ENCODE assay signal across 24 cellular contexts in the genomic region with DNA sequence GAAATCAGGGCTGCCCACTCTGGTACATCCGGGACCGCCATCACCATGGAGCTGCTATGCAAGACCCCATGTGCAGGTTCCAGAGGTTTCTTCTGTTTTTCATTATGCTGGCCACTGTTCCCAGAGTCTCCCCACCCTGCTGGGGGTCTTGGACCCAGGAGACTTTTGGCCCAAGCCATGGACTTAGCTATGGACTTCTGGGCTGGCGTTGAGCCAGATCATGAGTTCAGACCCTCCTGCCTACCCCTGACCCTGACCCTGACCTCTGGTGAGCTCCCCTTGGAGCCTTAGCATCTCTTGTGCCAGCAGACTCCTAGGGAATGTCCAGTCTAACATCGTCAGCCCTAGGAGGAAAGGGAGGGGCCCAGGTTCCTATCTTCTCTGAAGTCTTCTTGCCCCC. TPM values are rescaled to one million over a fixed set of nuclear protein-coding genes. Genes with fewer than 3 reads are reported as not detected.
DNase-seq lines count a peak whose midpoint lies in the region; ATAC-seq, FAIRE-seq and TF ChIP-seq lines count a peak whose summit lies in the region.
"Had no signal": no experiment of that assay in that cellular context is flagged by ENCODE, and none has a peak within 500 bp of the region (broad histone marks: within the 10 kb centered on the region; RNA-seq: fewer than 3 reads in every experiment).

No MANE protein-coding gene starts in this region.

- H3K27me3 ChIP-seq in liver (ENCODE audit: control insufficient read depth in 4 of 4, insufficient read depth in 4 of 4, low read length in 3 of 4) (no peaks in the 10 kb centered on the region), HepG2 (ENCODE audit: control insufficient read depth in 1 of 2, insufficient read depth in 2 of 2, low read length in 2 of 2) (no peaks in the 10 kb centered on the region), mesenchymal stem cell (ENCODE audit: control insufficient read depth in 1 of 2, insufficient read depth in 1 of 2, low read length in 2 of 2) (no peaks in the 10 kb centered on the region)
- H3K27me3 ChIP-seq: BLaER1 had no signal

- H3K9me3 Mint-ChIP-seq in effector memory CD8-positive, alpha-beta T cell: no peaks in the 10 kb centered on the region

- H2AFZ ChIP-seq in HepG2 (ENCODE audit: low read length): no peak overlapping the region
- H2AFZ ChIP-seq in mesenchymal stem cell (ENCODE audit: low read depth, low read length): no peak overlapping the region

- no peaks in the 10 kb centered on the region for H4K20me1 ChIP-seq in HepG2 (ENCODE audit: insufficient read depth, low read length)
- H4K20me1 ChIP-seq: BLaER1 had no signal

- no peak overlapping the region for H3K27ac Mint-ChIP-seq in effector memory CD8-positive, alpha-beta T cell
- H3K27ac Mint-ChIP-seq: CD4-positive, CD25-positive, alpha-beta regulatory T cell had no signal

- no peak overlapping the region for H2BK15ac ChIP-seq in mesenchymal stem cell (ENCODE audit: low read depth, poor library complexity, severe bottlenecking)

- POLR2A ChIA-PET in HepG2 (lab: Yijun Ruan, JAX): no interaction called here

- WGBS in liver: 85% methylated on average over 4 of the region's 4 CpGs
- no CpG with 5 or more reads among the region's 4 CpGs for WGBS in HepG2 (ENCODE audit: low lambda C conversion rate)
- 92% methylated on average over 4 of the region's 4 CpGs for WGBS in mesenchymal stem cell

- TF ChIP-seq CTCF in liver (IDR thresholded peaks at IDR 0.05; ENCODE audit: low read depth, low read length, missing input control) (no peak), HepG2 (CRISPR knock-in tag; IDR thresholded peaks at IDR 0.05) (no peak)

- H2BK5ac ChIP-seq in mesenchymal stem cell (ENCODE audit: low read depth, low read length, poor library complexity, severe bottlenecking): no peak overlapping the region

- no peaks in the 10 kb centered on the region for H3K79me1 ChIP-seq in mesenchymal stem cell (replicated peaks; ENCODE audit: low read length, poor library complexity, severe bottlenecking)

- TF ChIP-seq EP300 in HepG2 (IDR thresholded peaks at IDR 0.05; ENCODE audit: low read depth in 2 of 2, low read length in 2 of 2): no peak
- TF ChIP-seq EP300 in HepG2 (CRISPR knock-in tag; IDR thresholded peaks at IDR 0.05; ENCODE audit: borderline replicate concordance): no peak

- H2AK5ac ChIP-seq in mesenchymal stem cell (ENCODE audit: low read length, severe bottlenecking): peak overlapping the region; percentile 33

- peaks cover 11 to 30% (median 21%) of the 10 kb centered on the region in 4 donors for H3K4me1 ChIP-seq in liver (ENCODE audit: control insufficient read depth in 4 of 4, insufficient read depth in 4 of 4, low read length in 3 of 4)
- peaks cover 82% of the 10 kb centered on the region for H3K4me1 ChIP-seq in HepG2 (ENCODE audit: insufficient read depth, low read length)
- H3K4me1 ChIP-seq in mesenchymal stem cell (ENCODE audit: control insufficient read depth, insufficient read depth, low read depth, low read length): peaks cover 29% of the 10 kb centered on the region

- H3K27ac ChIP-seq in liver (ENCODE audit: low read depth in 1 of 2, low read length in 2 of 2) (peak overlapping the region; percentile 67 to 81), HepG2 (ENCODE audit: extremely low read length, insufficient read depth, low read length) (no peak overlapping the region), mesenchymal stem cell (ENCODE audit: low read length, poor library complexity, severe bottlenecking) (no peak overlapping the region), substantia nigra (ENCODE audit: low read depth, low read length, poor library complexity, severe bottlenecking) (peak overlapping the region; percentile 38)
- H3K27ac ChIP-seq: BLaER1, KMS-11 had no signal

- H3K23ac ChIP-seq in mesenchymal stem cell (ENCODE audit: low read length in 2 of 2): no peak overlapping the region

- H3K36me3 Mint-ChIP-seq in effector memory CD8-positive, alpha-beta T cell (ENCODE audit: insufficient read depth): peaks cover 2% of the 10 kb centered on the region
- H3K36me3 Mint-ChIP-seq: CD4-positive, CD25-positive, alpha-beta regulatory T cell had no signal

- H3K79me2 ChIP-seq in HepG2 (ENCODE audit: insufficient read depth, low read length): no peaks in the 10 kb centered on the region

- no peak overlapping the region for H3K4me3 Mint-ChIP-seq in effector memory CD8-positive, alpha-beta T cell
- H3K4me3 Mint-ChIP-seq: CD4-positive, CD25-positive, alpha-beta regulatory T cell had no signal

- FAIRE-seq in HepG2 (lab: Jason Lieb, UNC): no peak
- FAIRE-seq: GM19239, H1 had no signal

- ATAC-seq in HepG2 (no peak), sciatic nerve (no peak)
- no peak for ATAC-seq in effector memory CD8-positive, alpha-beta T cell (replicated peaks)

- no peak overlapping the region for H3K4me3 ChIP-seq in liver (ENCODE audit: low read depth in 1 of 3, low read length in 3 of 3)
- no peak overlapping the region for H3K4me3 ChIP-seq in HepG2 (replicated peaks in 1 of 3; ENCODE audit: insufficient read depth in 1 of 3, low read depth in 2 of 3, low read length in 3 of 3)
- H3K4me3 ChIP-seq in mesenchymal stem cell (ENCODE audit: insufficient read depth in 1 of 2, low read depth in 1 of 2, low read length in 2 of 2): no peak overlapping the region
- H3K4me3 ChIP-seq: BLaER1 had no signal

- H2BK12ac ChIP-seq in mesenchymal stem cell (ENCODE audit: low read length in 2 of 2): no peak overlapping the region

- H3K27me3 Mint-ChIP-seq in effector memory CD8-positive, alpha-beta T cell: peaks cover 0 to 8% of the 10 kb centered on the region in 2 donors
- H3K27me3 Mint-ChIP-seq: CD4-positive, CD25-positive, alpha-beta regulatory T cell had no signal

- H4K91ac ChIP-seq in mesenchymal stem cell (ENCODE audit: low read length): no peak overlapping the region

- no peak overlapping the region for H4K8ac ChIP-seq in mesenchymal stem cell (ENCODE audit: low read length)

- H3K36me3 ChIP-seq in liver (ENCODE audit: control insufficient read depth in 4 of 4, insufficient read depth in 3 of 4, low read depth in 1 of 4, low read length in 3 of 4) (peaks cover 0 to 18% (median 9%) of the 10 kb centered on the region in 4 donors), HepG2 (replicated peaks in 1 of 2; ENCODE audit: control insufficient read depth in 1 of 2, insufficient read depth in 2 of 2, low read length in 2 of 2) (no peaks in the 10 kb centered on the region), mesenchymal stem cell (ENCODE audit: control insufficient read depth in 1 of 2, insufficient read depth in 2 of 2, low read depth in 1 of 2, low read length in 2 of 2) (no peaks in the 10 kb centered on the region)
- H3K36me3 ChIP-seq: BLaER1 had no signal

- H3K4ac ChIP-seq in mesenchymal stem cell (ENCODE audit: low read depth in 1 of 2, low read length in 2 of 2): no peak overlapping the region

- H3K9me3 ChIP-seq in liver (ENCODE audit: control insufficient read depth in 4 of 4, low read length in 3 of 4): no peaks in the 10 kb centered on the region
- no peaks in the 10 kb centered on the region for H3K9me3 ChIP-seq in HepG2 (ENCODE audit: low read length)
- H3K9me3 ChIP-seq in mesenchymal stem cell (ENCODE audit: control insufficient read depth, low read length): no peaks in the 10 kb centered on the region
- H3K9me3 ChIP-seq: BLaER1 had no signal

- H3K14ac ChIP-seq in mesenchymal stem cell (ENCODE audit: low read length in 2 of 2): no peak overlapping the region

- in situ Hi-C loops in HepG2 (cut with HindIII; ENCODE audit: extremely low pct_ligation_motif_present, low pct_unique_long_range_greater_than_20kb): no loop called here

- H3K18ac ChIP-seq in mesenchymal stem cell (ENCODE audit: low read depth in 1 of 2, low read length in 2 of 2): no peak overlapping the region

- no peaks in the 10 kb centered on the region for H3K4me1 Mint-ChIP-seq in effector memory CD8-positive, alpha-beta T cell (ENCODE audit: low read depth in 2 of 2)
- H3K4me1 Mint-ChIP-seq: CD4-positive, CD25-positive, alpha-beta regulatory T cell had no signal

- H3K9ac ChIP-seq in liver (ENCODE audit: low read depth in 1 of 2, low read length in 2 of 2) (no peak overlapping the region), HepG2 (ENCODE audit: insufficient read depth, low read depth, low read length) (no peak overlapping the region), mesenchymal stem cell (ENCODE audit: low read length) (no peak overlapping the region)
- H3K9ac ChIP-seq: BLaER1, KMS-11 had no signal

- DNase-seq in HepG2 (ENCODE audit: low spot score) (no peak), mesenchymal stem cell (no peak), substantia nigra (lab: John Stamatoyannopoulos, UW) (no peak), sciatic nerve (ENCODE audit: low spot score) (no peak)
- DNase-seq in effector memory CD8-positive, alpha-beta T cell: no peak
- no peak for DNase-seq in stimulated activated CD4-positive, alpha-beta T cell treated with anti-CD3 and anti-CD28 coated beads, Interleukin-2, amount 100 ng/mL, for 48 hours
- DNase-seq: CD4-positive, CD25-positive, alpha-beta regulatory T cell; DMS153; DND-41; HCEC 1CT; IMR-90; MM.1S; NCI-H1417; NCI-H1694; NCI-H2029 treated with DMSO at 0.1 percent for 48 hours; NCI-H446 treated with DMSO at 0.1 percent for 48 hours; NCI-H526 had no signal

- no peak for TF ChIP-seq RAD21 in liver (IDR thresholded peaks at IDR 0.05)
- TF ChIP-seq RAD21 in HepG2 (CRISPR knock-in tag; IDR thresholded peaks at IDR 0.05): no peak

- no peak overlapping the region for H2BK120ac ChIP-seq in mesenchymal stem cell (ENCODE audit: low read depth, low read length)

- H3K4me2 ChIP-seq in HepG2 (ENCODE audit: low read depth, low read length): no peak overlapping the region
- no peak overlapping the region for H3K4me2 ChIP-seq in mesenchymal stem cell (ENCODE audit: low read length, poor library complexity, severe bottlenecking)
- H3K4me2 ChIP-seq: BLaER1, KMS-11 had no signal

- BruUV-seq in HepG2 (replicated peaks; lab: Mats Ljungman, UMichigan): no TSS peak

- no peak for TF ChIP-seq POLR2A in HepG2 (IDR thresholded peaks at IDR 0.05; ENCODE audit: insufficient read depth in 1 of 2, low read depth in 2 of 2, low read length in 2 of 2)

- intact Hi-C loops in HepG2 (cut with micrococcal nuclease; ENCODE audit: unreplicated experiment) (loop anchor here (5.0 kb wide), 1 partner anchor 162 kb away; the partner anchor contains the start of gene ZNF592), sciatic nerve (cut with DNase I) (no loop called here)

- CTCF ChIA-PET in HepG2 (lab: Yijun Ruan, JAX; ENCODE audit: low intra/inter-chr PET ratio, low total read pairs): no interaction called here

RNA-seq across cellular contexts. Expression of gene SLC28A1, which starts 25.3 kb away (rescaled TPM):
- 10 to 100 TPM in 1 of 2 donors, under 1 TPM in 1; 0.09 to 39.7 TPM for total RNA-seq in liver
- 10 to 100 TPM; 14.8 to 21.9 TPM for polyA plus RNA-seq in liver
- total RNA-seq in HepG2 (2016; rRNA removed; fragmentation: Illumina TruSeq; extraction: Trizol): 0.31 and 0.39 TPM in 2 replicates
- not detected in 2 replicates for total RNA-seq in HepG2 (2016; cell fraction: cytosol; rRNA removed; fragmentation: Illumina TruSeq; extraction: Trizol; ENCODE audit: low read depth)
- 0.21 and 0.43 TPM in 2 replicates for total RNA-seq in HepG2 (2016; cell fraction: insoluble cytoplasmic fraction; rRNA removed; fragmentation: Illumina TruSeq; extraction: Trizol)
- 0.14 and 0.15 TPM in 2 replicates for total RNA-seq in HepG2 (2016; cell fraction: membrane; rRNA removed; fragmentation: Illumina TruSeq; extraction: Trizol)
- total RNA-seq in HepG2 (2016; cell fraction: nucleus; rRNA removed; fragmentation: Illumina TruSeq; extraction: Trizol): 0.28 and 0.59 TPM in 2 replicates
- 5.8 and 8.6 TPM in 2 replicates for polyA plus RNA-seq in HepG2 (2011; rRNA removed)
- polyA plus RNA-seq in HepG2 (2011; cell fraction: cytosol; rRNA removed): 3.5 and 4.1 TPM in 2 replicates
- 15.9 and 18.6 TPM in 2 replicates for polyA plus RNA-seq in HepG2 (2011; cell fraction: nucleus; rRNA removed)
- 4.6 and 13.0 TPM in 2 replicates for polyA plus RNA-seq in HepG2 (2012)
- 0.06 TPM in 1 of 2 replicates, not detected in the other for polyA plus RNA-seq in HepG2 (2016; cell fraction: cytosol; fragmentation: Illumina TruSeq; extraction: Trizol; ENCODE audit: low read depth)
- polyA plus RNA-seq in HepG2 (2016; cell fraction: insoluble cytoplasmic fraction; fragmentation: Illumina TruSeq; extraction: Trizol; ENCODE audit: low read depth): 0.19 and 0.36 TPM in 2 replicates
- polyA plus RNA-seq in HepG2 (2016; cell fraction: membrane; fragmentation: Illumina TruSeq; extraction: Trizol; ENCODE audit: low read depth): 0.09 and 0.14 TPM in 2 replicates
- polyA plus RNA-seq in HepG2 (2016; cell fraction: nucleus; fragmentation: Illumina TruSeq; extraction: Trizol; ENCODE audit: insufficient read depth, low read depth): 0.67 and 1.0 TPM in 2 replicates
- 15.2 TPM in 1 of 2 replicates, not detected in the other for polyA minus RNA-seq in HepG2 (2011; rRNA and poly(A)+ RNA removed; ENCODE audit: low replicate concordance)
- polyA minus RNA-seq in HepG2 (2011; cell fraction: cytosol; rRNA and poly(A)+ RNA removed): 2.1 and 2.8 TPM in 2 replicates
- 8.0 and 10.1 TPM in 2 replicates for polyA minus RNA-seq in HepG2 (2011; cell fraction: nucleus; rRNA and poly(A)+ RNA removed)
- not detected for polyA plus RNA-seq in mesenchymal stem cell (2013, experiment 1 of 2)
- not detected for polyA plus RNA-seq in mesenchymal stem cell (2013, experiment 2 of 2)
- 0.45 TPM for total RNA-seq in sciatic nerve
- total RNA-seq: A172; CD4-positive, CD25-positive, alpha-beta regulatory T cell; H1; IMR-90 had no signal
- polyA plus RNA-seq: AG04450; CD4-positive, CD25-positive, alpha-beta regulatory T cell; IMR-90 had no signal

Comparison
In these comparisons a context has a peak if more than half of its experiments do, and no peak if none do; other contexts are left out.
1. H3K27ac ChIP-seq: peak in liver (2 of 2) and substantia nigra (single experiment); none in HepG2 (single experiment) and mesenchymal stem cell (single experiment).